Comparison of ENCODE assay signal across 14 cellular contexts in genomic region chr15:61172325-61172724, GRCh38. TPM values are rescaled to one million over a fixed set of nuclear protein-coding genes. Genes with fewer than 3 reads are reported as not detected.
A peak's percentile ranks its signal among the peaks of the same experiment; 100 is the strongest.
DNase-seq lines count a peak whose midpoint lies in the region; ATAC-seq and TF ChIP-seq lines count a peak whose summit lies in the region.
"Had no signal": no experiment of that assay in that cellular context is flagged by ENCODE, and none has a peak within 500 bp of the region (broad histone marks: within the 10 kb centered on the region; RNA-seq: fewer than 3 reads in every experiment).

No MANE protein-coding gene starts in this region.

- H3K36me3 ChIP-seq in A673 (ENCODE audit: insufficient read depth, low read length, poor library complexity, severe bottlenecking) (no peaks in the 10 kb centered on the region), DOHH2 (ENCODE audit: control insufficient read depth, low read length) (no peaks in the 10 kb centered on the region), HUES64 (ENCODE audit: insufficient read depth, low read length) (no peaks in the 10 kb centered on the region)

- no peaks in the 10 kb centered on the region for H3K9me2 ChIP-seq in DOHH2 (replicated peaks; ENCODE audit: control insufficient read depth, low read length)

- no peaks in the 10 kb centered on the region for H3K9me3 Mint-ChIP-seq in T-cell

- BruUV-seq in A673 (replicated peaks; lab: Mats Ljungman, UMichigan): no TSS peak

- H3K9ac ChIP-seq in HUES64 (ENCODE audit: low read depth, low read length): no peak overlapping the region

- no peaks in the 10 kb centered on the region for H3K36me3 Mint-ChIP-seq in T-cell

- intact Hi-C loops in A673 (cut with micrococcal nuclease; ENCODE audit: unreplicated experiment): no loop called here

- WGBS in HUES64: 76% methylated on average over 3 of the region's 3 CpGs

- H3K79me2 ChIP-seq in DOHH2 (ENCODE audit: control insufficient read depth, low read length): no peaks in the 10 kb centered on the region

- H3K4me3 ChIP-seq in A673 (ENCODE audit: low read depth, low read length, poor library complexity, severe bottlenecking) (no peak overlapping the region), DOHH2 (ENCODE audit: low read length) (no peak overlapping the region), HUES64 (ENCODE audit: low read length) (no peak overlapping the region)

- H3K9me3 ChIP-seq in A673 (ENCODE audit: low read depth, low read length, poor library complexity, severe bottlenecking) (no peaks in the 10 kb centered on the region), DOHH2 (ENCODE audit: control insufficient read depth, insufficient read depth, low read length) (no peaks in the 10 kb centered on the region), HUES64 (ENCODE audit: insufficient read depth, low read depth, low read length) (no peaks in the 10 kb centered on the region)
- H3K9me3 ChIP-seq: Caco-2 had no signal

- H3K27me3 ChIP-seq in A673 (replicated peaks; ENCODE audit: insufficient read depth, low read depth, low read length, poor library complexity): no peaks in the 10 kb centered on the region
- H3K27me3 ChIP-seq in DOHH2 (ENCODE audit: control insufficient read depth, low read length): no peaks in the 10 kb centered on the region
- no peaks in the 10 kb centered on the region for H3K27me3 ChIP-seq in HUES64 (ENCODE audit: insufficient read depth, low read length)

- peak overlapping the region; percentile 14; the same call in 1 of the 2 replicates for H3K4me2 ChIP-seq in DOHH2 (ENCODE audit: low read length)

- H3F3A ChIP-seq in DOHH2 (ENCODE audit: control insufficient read depth, insufficient read depth): peaks cover 32% of the 10 kb centered on the region

- H4K20me1 ChIP-seq in DOHH2 (ENCODE audit: control insufficient read depth, insufficient read depth, low read depth, low read length): no peaks in the 10 kb centered on the region

- CTCF ChIA-PET in A673 (lab: Charles Lee): no interaction called here
- CTCF ChIA-PET in T-cell (lab: Charles Lee): no interaction called here

- peak; percentile 19 for ATAC-seq in left lobe of liver
- ATAC-seq in T-cell (replicated peaks in 1 of 4): no peak

- H3K27me3 Mint-ChIP-seq in T-cell: peaks cover 23 to 25% of the 10 kb centered on the region in 2 donors

- H3K4me1 ChIP-seq in A673 (ENCODE audit: insufficient read depth, low read length, poor library complexity, severe bottlenecking) (peaks cover 71% of the 10 kb centered on the region), DOHH2 (ENCODE audit: control insufficient read depth, low read length) (peaks cover 86% of the 10 kb centered on the region), HUES64 (ENCODE audit: insufficient read depth, low read length) (peaks cover 69% of the 10 kb centered on the region)
- H3K4me1 ChIP-seq: Caco-2 had no signal

- H3K27ac Mint-ChIP-seq in T-cell: no peak overlapping the region
- H3K27ac Mint-ChIP-seq: CD4-positive, alpha-beta T cell had no signal

- H3K27ac ChIP-seq in A673 (ENCODE audit: low read depth, low read length, poor library complexity, severe bottlenecking) (peak overlapping the region; percentile 37), DOHH2 (ENCODE audit: low read depth, low read length) (peak overlapping the region; percentile 84), HUES64 (ENCODE audit: low read depth, low read length) (peak overlapping the region; percentile 10; the same call in 1 of the 2 replicates)
- H3K27ac ChIP-seq: C4-2B had no signal

- no peak for DNase-seq in A673 (ENCODE audit: low spot score)
- no peak for DNase-seq in left lobe of liver (ENCODE audit: low spot score)
- DNase-seq in stimulated activated naive CD4-positive, alpha-beta T cell treated with Interleukin-2 at 50 U/mL for 16 hours (lab: John Stamatoyannopoulos, UW): no peak
- no peak for DNase-seq in epidermal melanocyte (ENCODE audit: insufficient read length, low spot score)
- DNase-seq in T-cell: no peak
- DNase-seq: AML-193; Caco-2; CD4-positive, alpha-beta T cell; GDM1; GOT3; HCEC 1CT had no signal

- POLR2A ChIA-PET in A673 (lab: Charles Lee; ENCODE audit: low non-redundant PET) (no interaction called here), T-cell (lab: Charles Lee) (no interaction called here)

- H3K4me3 Mint-ChIP-seq in T-cell: no peak overlapping the region
- H3K4me3 Mint-ChIP-seq: CD4-positive, alpha-beta T cell had no signal

- H3K4me1 Mint-ChIP-seq in T-cell: peaks cover 17 to 21% (median 20%) of the 10 kb centered on the region in 3 donors

- TF ChIP-seq CTCF in A673 (conservative IDR thresholded peaks at IDR 0.05; ENCODE audit: low read depth, low read length): no peak
- no peak for TF ChIP-seq CTCF in DOHH2 (IDR thresholded peaks at IDR 0.05; ENCODE audit: low read depth, low read length, poor library complexity, severe bottlenecking)

RNA-seq across cellular contexts. Expression of gene RORA, which starts 56.8 kb away (rescaled TPM):
- total RNA-seq in A673 (2021) (5.7 and 7.2 TPM in 2 replicates), left lobe of liver (51.7 TPM), T-cell (100 to 1,000 TPM in 3 of 5 donors, 10 to 100 TPM in 2; 90.8 to 183 (median 112) TPM)
- polyA plus RNA-seq in HUES64 (2013, experiment 1 of 2): 2.1 TPM
- 4.1 TPM for polyA plus RNA-seq in HUES64 (2013, experiment 2 of 2)

Comparison
In these comparisons a context has a peak if more than half of its experiments do, and no peak if none do; other contexts are left out.
1. H3K27ac ChIP-seq: peak in every context shown above with its lines; median percentile 84 in DOHH2; 37 in A673; 10 in HUES64.